ENCODE assay signal across 27 cellular contexts in the genomic region with DNA sequence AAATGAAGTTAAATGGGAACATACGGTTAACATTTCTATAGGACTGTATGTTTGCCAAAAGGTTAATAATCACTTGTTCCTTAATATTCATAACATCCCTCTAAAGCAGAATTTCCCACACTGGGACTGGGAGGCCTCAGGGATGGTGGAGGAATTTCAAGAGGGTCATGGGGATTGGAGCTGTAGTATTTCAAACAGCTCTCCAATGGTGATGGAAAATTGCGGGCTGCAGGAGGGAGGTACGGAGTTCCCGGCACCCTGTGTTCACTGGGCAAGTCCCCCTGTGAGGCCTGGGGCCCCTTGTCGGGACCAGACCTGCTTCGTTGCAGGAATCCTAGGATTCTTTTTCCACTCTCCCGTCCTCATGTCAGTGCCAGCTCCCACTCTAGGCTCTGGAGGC. TPM values are rescaled to one million over a fixed set of nuclear protein-coding genes. Genes with fewer than 3 reads are reported as not detected.
DNase-seq lines count a peak whose midpoint lies in the region; ATAC-seq and TF ChIP-seq lines count a peak whose summit lies in the region.
"Had no signal": no experiment of that assay in that cellular context is flagged by ENCODE, and none has a peak within 500 bp of the region (broad histone marks: within the 10 kb centered on the region; RNA-seq: fewer than 3 reads in every experiment).

No MANE protein-coding gene starts in this region.

- ATAC-seq in omental fat pad (ENCODE audit: low FRiP score) (no peak), HG03521 (IDR thresholded peaks at IDR 0.05; ENCODE audit: unreplicated experiment) (no peak)
- ATAC-seq: GM12878 had no signal

- H3K23ac ChIP-seq in neuronal stem cell (ENCODE audit: low read depth, low read length, poor library complexity), result no peak overlapping the region

- H2BK5ac ChIP-seq in neuronal stem cell (ENCODE audit: low read length), result no peak overlapping the region

- no peak overlapping the region for H3K9ac ChIP-seq in neuronal stem cell (ENCODE audit: low read depth, low read length, poor library complexity)
- H3K9ac ChIP-seq: BLaER1 had no signal

- TF ChIP-seq POLR2A in esophagus muscularis mucosa (IDR thresholded peaks at IDR 0.05; ENCODE audit: low read depth), result no peak

- H3K27me3 ChIP-seq in esophagus muscularis mucosa (no peaks in the 10 kb centered on the region), hepatocyte (no peaks in the 10 kb centered on the region), neuronal stem cell (ENCODE audit: control insufficient read depth in 3 of 3, insufficient read depth in 3 of 3, low read depth in 1 of 3, low read length in 3 of 3) (peaks cover 0 to 3% (median 0%) of the 10 kb centered on the region in 3 experiments)
- H3K27me3 ChIP-seq: BE2C, BLaER1 had no signal

- peak overlapping the region; percentile 37 for H2AK5ac ChIP-seq in neuronal stem cell (ENCODE audit: low read depth, low read length)

- H4K20me1 ChIP-seq in hepatocyte (ENCODE audit: insufficient read depth, poor library complexity, severe bottlenecking), result no peaks in the 10 kb centered on the region
- H4K20me1 ChIP-seq: BLaER1 had no signal

- H2BK120ac ChIP-seq in neuronal stem cell (ENCODE audit: low read depth, low read length), result no peak overlapping the region

- TF ChIP-seq CTCF in esophagus muscularis mucosa (IDR thresholded peaks at IDR 0.05) (no peak), hepatocyte (IDR thresholded peaks at IDR 0.05; ENCODE audit: poor library complexity) (no peak), RWPE1 (conservative IDR thresholded peaks at IDR 0.05; ENCODE audit: low read depth) (no peak), omental fat pad (IDR thresholded peaks at IDR 0.05) (no peak)

- no peak overlapping the region for H3K4me2 ChIP-seq in hepatocyte
- H3K4me2 ChIP-seq in neuronal stem cell (ENCODE audit: insufficient read depth, low read length, poor library complexity, severe bottlenecking), result no peak overlapping the region
- H3K4me2 ChIP-seq: BLaER1 had no signal

- POLR2A ChIA-PET in RWPE1 (lab: Yijun Ruan, JAX; ENCODE audit: low non-redundant PET), result no interaction called here

- intact Hi-C loops in esophagus muscularis mucosa (cut with DNase I), result no loop called here

- no peak overlapping the region for H2BK12ac ChIP-seq in neuronal stem cell (ENCODE audit: low read length)

- H3K9me3 ChIP-seq in esophagus muscularis mucosa (no peaks in the 10 kb centered on the region), hepatocyte (ENCODE audit: low read depth) (no peaks in the 10 kb centered on the region), neuronal stem cell (replicated peaks in 1 of 2; ENCODE audit: control insufficient read depth in 2 of 2, insufficient read depth in 1 of 2, low read depth in 1 of 2, low read length in 2 of 2) (no peaks in the 10 kb centered on the region)
- H3K9me3 ChIP-seq: BE2C, BLaER1 had no signal

- no peaks in the 10 kb centered on the region for H3K9me2 ChIP-seq in hepatocyte (replicated peaks; ENCODE audit: insufficient read depth)

- H3K4ac ChIP-seq in neuronal stem cell (ENCODE audit: low read length), result no peak overlapping the region

- H2BK15ac ChIP-seq in neuronal stem cell (ENCODE audit: low read length), result no peak overlapping the region

- H3K14ac ChIP-seq in neuronal stem cell (ENCODE audit: low read length), result no peak overlapping the region

- no peak for TF ChIP-seq EP300 in esophagus muscularis mucosa (IDR thresholded peaks at IDR 0.05)

- H3K27ac ChIP-seq in esophagus muscularis mucosa (replicated peaks in 1 of 4) (no peak overlapping the region), hepatocyte (peak overlapping the region; percentile 45), neuronal stem cell (replicated peaks; ENCODE audit: low read length) (no peak overlapping the region), RWPE1 (no peak overlapping the region)
- H3K27ac ChIP-seq: BLaER1 had no signal

- no peaks in the 10 kb centered on the region for H3K79me1 ChIP-seq in neuronal stem cell (ENCODE audit: low read depth, low read length)

- no peak overlapping the region for H4K91ac ChIP-seq in neuronal stem cell (ENCODE audit: low read depth, low read length, poor library complexity)

- CTCF ChIA-PET in RWPE1 (lab: Yijun Ruan, JAX), result interaction anchor here (0.6 kb wide), 1 partner anchor 12 kb away, joined by 3 read pairs; no protein-coding TSS in a partner anchor

- 88% methylated on average over 7 of the region's 7 CpGs for WGBS in esophagus muscularis mucosa
- 68% methylated on average over 7 of the region's 7 CpGs for WGBS in hepatocyte (ENCODE audit: low lambda C conversion rate, missing lambda C conversion rate)
- no CpG with 5 or more reads among the region's 7 CpGs for WGBS in neuronal stem cell (ENCODE audit: extremely low coverage in 2 of 2, insufficient read length in 2 of 2, insufficient replicate concordance in 1 of 2), 2 donors

- no peaks in the 10 kb centered on the region for H3K79me2 ChIP-seq in hepatocyte

- DNase-seq in esophagus muscularis mucosa (ENCODE audit: extremely low spot score), result peak; percentile 72
- DNase-seq in hepatocyte (ENCODE audit: low spot score), result no peak
- DNase-seq in neuronal stem cell (ENCODE audit: low spot score), result no peak
- no peak for DNase-seq in RWPE1 (ENCODE audit: low spot score)
- no peak for DNase-seq in omental fat pad (ENCODE audit: low spot score)
- DNase-seq: 8988T; ACHN; BE2C; C1 segment of cervical spinal cord; CD4-positive, alpha-beta memory T cell; CD4-positive, CD25-positive, alpha-beta regulatory T cell; CD8-positive, alpha-beta memory T cell; COR-L47; DMS 273 treated with DMSO at 0.1 percent for 48 hours; DMS153; DMS53; DMS79; DND-41; EL; GDM1 had no signal

- H3K18ac ChIP-seq in neuronal stem cell (ENCODE audit: low read length), result peak overlapping the region; percentile 67

- no peaks in the 10 kb centered on the region for H3K36me3 ChIP-seq in esophagus muscularis mucosa
- H3K36me3 ChIP-seq in hepatocyte (replicated peaks; ENCODE audit: insufficient read depth, low read depth), result no peaks in the 10 kb centered on the region
- no peaks in the 10 kb centered on the region for H3K36me3 ChIP-seq in neuronal stem cell (replicated peaks in 1 of 2; ENCODE audit: control insufficient read depth in 2 of 2, insufficient read depth in 2 of 2, low read length in 2 of 2)
- H3K36me3 ChIP-seq: BE2C, BLaER1 had no signal

- peaks cover 0 to 5% (median 2%) of the 10 kb centered on the region in 4 donors for H3K4me1 ChIP-seq in esophagus muscularis mucosa
- H3K4me1 ChIP-seq in hepatocyte (ENCODE audit: insufficient read depth), result peaks cover 29% of the 10 kb centered on the region
- peaks cover 0 to 12% of the 10 kb centered on the region in 2 donors for H3K4me1 ChIP-seq in neuronal stem cell (ENCODE audit: control insufficient read depth in 2 of 2, insufficient read depth in 1 of 2, low read depth in 1 of 2, low read length in 2 of 2)
- H3K4me1 ChIP-seq: BE2C, BLaER1 had no signal

- H2AFZ ChIP-seq in hepatocyte (no peak overlapping the region), neuronal stem cell (ENCODE audit: low read length) (no peak overlapping the region)

- H4K8ac ChIP-seq in neuronal stem cell (ENCODE audit: low read depth, low read length), result no peak overlapping the region

- H3K4me3 ChIP-seq in esophagus muscularis mucosa (no peak overlapping the region), hepatocyte (no peak overlapping the region), neuronal stem cell (ENCODE audit: low read length in 2 of 2) (no peak overlapping the region)
- H3K4me3 ChIP-seq: BLaER1, GM12878 had no signal

RNA-seq across cellular contexts. Expression of gene CTAGE1, which starts 39.8 kb away (rescaled TPM):
- total RNA-seq in esophagus muscularis mucosa, result not detected
- total RNA-seq in hepatocyte, result 0.12 and 0.47 TPM in 2 replicates
- 0.60 TPM in 1 of 2 replicates, not detected in the other for polyA plus RNA-seq in hepatocyte
- not detected for polyA plus RNA-seq in neuronal stem cell (2013, experiment 1 of 2)
- polyA plus RNA-seq in neuronal stem cell (2013, experiment 2 of 2), result under 0.01 TPM
- total RNA-seq in omental fat pad, result not detected
- total RNA-seq: A673; CD4-positive, alpha-beta memory T cell; CD4-positive, CD25-positive, alpha-beta regulatory T cell; CD8-positive, alpha-beta memory T cell; Daoy; GM12878 had no signal
- polyA plus RNA-seq: AG04450; CD14-positive monocyte; CD4-positive, alpha-beta memory T cell; CD4-positive, CD25-positive, alpha-beta regulatory T cell; CD8-positive, alpha-beta memory T cell had no signal
